In genomic region chr7:39666562-39666961, GRCh38 we compare ENCODE assay signal across 21 cellular contexts.
"Had no signal": no experiment of that assay in that cellular context is flagged by ENCODE, and none has a peak within 500 bp of the region (broad histone marks: within the 10 kb centered on the region; RNA-seq: fewer than 3 reads in every experiment).

No MANE protein-coding gene starts in this region.

- ATAC-seq: activated naive CD4-positive, alpha-beta T cell treated with anti-CD3 and anti-CD28 coated beads, Interleukin-2, amount 50 U/mL, for 72 hours; left lung; sciatic nerve; stimulated activated effector memory CD8-positive, alpha-beta T cell treated with anti-CD3 and anti-CD28 coated beads, Interleukin-12 subunit alpha, Interleukin-12 subunit beta, amount 100 ng/mL, for 72 hours had no signal

- H3K27me3 ChIP-seq: cardiac muscle cell, esophagus muscularis mucosa, hepatocyte, left lung, neutrophil, pancreas, testis had no signal

- H3K9me3 ChIP-seq: esophagus muscularis mucosa, left lung, neutrophil, pancreas, testis had no signal

- H3K9me3 Mint-ChIP-seq: stimulated activated effector memory CD8-positive, alpha-beta T cell treated with anti-CD3 and anti-CD28 coated beads, Interleukin-12 subunit alpha, Interleukin-12 subunit beta, amount 100 ng/mL, for 72 hours had no signal

- H3K36me3 Mint-ChIP-seq: stimulated activated effector memory CD8-positive, alpha-beta T cell treated with anti-CD3 and anti-CD28 coated beads, Interleukin-12 subunit alpha, Interleukin-12 subunit beta, amount 100 ng/mL, for 72 hours had no signal

- H3K27ac Mint-ChIP-seq: activated naive CD4-positive, alpha-beta T cell treated with anti-CD3 and anti-CD28 coated beads, Interleukin-2, amount 50 U/mL, for 72 hours; dendritic cell treated with granulocyte-macrophage colony-stimulating factor and Interleukin-4, amounts not matched to agents 40 ng/mL and 50 ng/mL, for 4 days; stimulated activated effector memory CD8-positive, alpha-beta T cell treated with anti-CD3 and anti-CD28 coated beads, Interleukin-12 subunit alpha, Interleukin-12 subunit beta, amount 100 ng/mL, for 72 hours; type B pancreatic cell had no signal

- DNase-seq: activated CD4-positive, alpha-beta T cell treated with anti-CD3 and anti-CD28 coated beads, Interleukin-2, amount 50 U/mL, for 1 hour; activated CD4-positive, CD25-positive, alpha-beta regulatory T cell treated with anti-CD3 and anti-CD28 coated beads, Interleukin-2, amount 50 U/mL, for 72 hours; activated CD8-positive, alpha-beta memory T cell treated with anti-CD3 and anti-CD28 coated beads for 24 hours; activated gamma-delta T cell treated with Interleukin-2 at 50 U/mL for 16 hours; amniotic stem cell; effector memory CD4-positive, alpha-beta T cell; left lung; pancreas; stimulated activated CD4-positive, alpha-beta T cell treated with anti-CD3 and anti-CD28 coated beads, Interleukin-4, amount 100 ng/mL, for 1 hour; testis had no signal

- H3K27me3 Mint-ChIP-seq: dendritic cell treated with granulocyte-macrophage colony-stimulating factor and Interleukin-4, amounts not matched to agents 40 ng/mL and 50 ng/mL, for 4 days; type B pancreatic cell had no signal

- H3K4me3 ChIP-seq: cardiac muscle cell, esophagus muscularis mucosa, hepatocyte, left lung, pancreas, smooth muscle cell, testis had no signal

- H3K4me2 ChIP-seq: hepatocyte, smooth muscle cell had no signal

- H3K4me3 Mint-ChIP-seq: dendritic cell treated with granulocyte-macrophage colony-stimulating factor and Interleukin-4, amounts not matched to agents 40 ng/mL and 50 ng/mL, for 4 days; stimulated activated effector memory CD8-positive, alpha-beta T cell treated with anti-CD3 and anti-CD28 coated beads, Interleukin-12 subunit alpha, Interleukin-12 subunit beta, amount 100 ng/mL, for 72 hours; type B pancreatic cell had no signal

- H3K4me1 ChIP-seq: left lung, pancreas, testis had no signal

- H3K36me3 ChIP-seq: cardiac muscle cell, neutrophil, pancreas had no signal

- FAIRE-seq: endothelial cell of umbilical vein, pancreas had no signal

- H3K27ac ChIP-seq: cardiac muscle cell, esophagus muscularis mucosa, hepatocyte, left lung, neutrophil, pancreas, testis had no signal

- H2AFZ ChIP-seq: hepatocyte had no signal
